ENCODE assay signal across 36 cellular contexts in genomic region chrX:38699116-38699515, GRCh38.
"Had no signal": no experiment of that assay in that cellular context is flagged by ENCODE, and none has a peak within 500 bp of the region (broad histone marks: within the 10 kb centered on the region; RNA-seq: fewer than 3 reads in every experiment).

No MANE protein-coding gene starts in this region.

- H3K9me3 ChIP-seq: adrenal gland, Peyer's patch had no signal

- H3K4me3 Mint-ChIP-seq: activated B cell treated with CpG ODN at 0.5 μM for 24 hours; activated CD4-positive, alpha-beta memory T cell treated with anti-CD3 and anti-CD28 coated beads for 36 hours; activated naive CD4-positive, alpha-beta T cell treated with anti-CD3 and anti-CD28 coated beads for 36 hours; activated T-cell treated with anti-CD3 and anti-CD28 coated beads, Interleukin-2, amount 50 U/mL, for 4 hours; activated T-helper 1 cell treated with anti-CD3 and anti-CD28 coated beads, Interleukin-12 subunit alpha, Interleukin-12 subunit beta, Interleukin-2, Interleukin-4 antibody, amounts not matched to agents 30 ng/mL and 10 ng/mL and 1 ng/mL, durations not matched to agents 14 hours and 24 hours and 36 hours had no signal

- H3K4me3 ChIP-seq: adrenal gland, cardiac muscle cell, Peyer's patch had no signal

- H3K27ac ChIP-seq: adrenal gland, cardiac muscle cell, KMS-11, Peyer's patch, RWPE1, VCaP had no signal

- H3K27ac Mint-ChIP-seq: activated B cell treated with CpG ODN at 0.5 μM for 24 hours; activated CD4-positive, alpha-beta memory T cell treated with anti-CD3 and anti-CD28 coated beads for 36 hours; activated naive CD4-positive, alpha-beta T cell treated with anti-CD3 and anti-CD28 coated beads for 36 hours; activated naive CD4-positive, alpha-beta T cell treated with anti-CD3 and anti-CD28 coated beads, Interleukin-2, amount 50 U/mL, for 72 hours; activated T-helper 1 cell treated with anti-CD3 and anti-CD28 coated beads, Interleukin-12 subunit alpha, Interleukin-12 subunit beta, Interleukin-2, Interleukin-4 antibody, amounts not matched to agents 30 ng/mL and 10 ng/mL and 1 ng/mL, durations not matched to agents 14 hours and 24 hours and 36 hours had no signal

- H3K9ac ChIP-seq: KMS-11 had no signal

- H3K27me3 ChIP-seq: cardiac muscle cell, Peyer's patch had no signal

- ATAC-seq: activated naive CD4-positive, alpha-beta T cell treated with anti-CD3 and anti-CD28 coated beads, Interleukin-2, amount 50 U/mL, for 72 hours; activated T-cell treated with anti-CD3 and anti-CD28 coated beads, Interleukin-2, amount 50 U/mL, for 4 hours; PC-3; Right ventricle myocardium inferior had no signal

- DNase-seq: activated B cell treated with CpG ODN at 0.5 μM for 24 hours; activated CD4-positive, alpha-beta memory T cell treated with anti-CD3 and anti-CD28 coated beads for 36 hours; activated CD4-positive, alpha-beta T cell treated with anti-CD3 and anti-CD28 coated beads for 4 hours; activated CD4-positive, alpha-beta T cell treated with anti-CD3 and anti-CD28 coated beads, Interleukin-2, amount 50 U/mL, for 1 hour; activated CD4-positive, CD25-positive, alpha-beta regulatory T cell treated with anti-CD3 and anti-CD28 coated beads, Interleukin-2, amount 50 U/mL, for 72 hours; activated CD8-positive, alpha-beta memory T cell treated with anti-CD3 and anti-CD28 coated beads, Interleukin-2, amount 50 U/mL, for 4 hours; activated gamma-delta T cell treated with Interleukin-2 at 50 U/mL for 16 hours; activated naive CD4-positive, alpha-beta T cell treated with anti-CD3 and anti-CD28 coated beads for 36 hours; activated T-cell treated with anti-CD3 and anti-CD28 coated beads for 4 hours; activated T-cell treated with anti-CD3 and anti-CD28 coated beads, Interleukin-2, amount 50 U/mL, for 4 hours; adrenal gland; aorta; NCI-H1092 treated with DMSO at 0.1 percent for 48 hours; NCI-H1417; NCI-H146; NCI-H187; NCI-H2029 treated with DMSO at 0.1 percent for 48 hours; NCI-H2107; NCI-H2171; NCI-H510A; NCI-H748 treated with DMSO at 0.1 percent for 48 hours; NK-92 treated with Interleukin-12 subunit alpha and Interleukin-12 subunit beta, amount 100 ng/mL, for 24 hours; PC-3; Peyer's patch; SIG-M5; SW 1271; T-helper 1 cell; T-helper 2 cell; T-helper 9 cell had no signal

- H3K4me1 ChIP-seq: adrenal gland, Peyer's patch had no signal

- H3K4me2 ChIP-seq: KMS-11 had no signal

- H3K9me3 Mint-ChIP-seq: activated B cell treated with CpG ODN at 0.5 μM for 24 hours; activated CD4-positive, alpha-beta memory T cell treated with anti-CD3 and anti-CD28 coated beads for 36 hours; activated naive CD4-positive, alpha-beta T cell treated with anti-CD3 and anti-CD28 coated beads for 36 hours; activated naive CD4-positive, alpha-beta T cell treated with anti-CD3 and anti-CD28 coated beads, Interleukin-2, amount 50 U/mL, for 72 hours; activated T-cell treated with anti-CD3 and anti-CD28 coated beads, Interleukin-2, amount 50 U/mL, for 4 hours; activated T-helper 1 cell treated with anti-CD3 and anti-CD28 coated beads, Interleukin-12 subunit alpha, Interleukin-12 subunit beta, Interleukin-2, Interleukin-4 antibody, amounts not matched to agents 30 ng/mL and 10 ng/mL and 1 ng/mL, durations not matched to agents 14 hours and 24 hours and 36 hours had no signal

- H3K36me3 ChIP-seq: adrenal gland, cardiac muscle cell, Peyer's patch had no signal

- H3K36me3 Mint-ChIP-seq: activated CD4-positive, alpha-beta memory T cell treated with anti-CD3 and anti-CD28 coated beads for 36 hours; activated naive CD4-positive, alpha-beta T cell treated with anti-CD3 and anti-CD28 coated beads, Interleukin-2, amount 50 U/mL, for 72 hours had no signal
